ENCODE assay signal across 8 cellular contexts in genomic region chr1:145215831-145216230, GRCh38. TPM values are rescaled to one million over a fixed set of nuclear protein-coding genes. Genes with fewer than 3 reads are reported as not detected.
A peak's percentile ranks its signal among the peaks of the same experiment; 100 is the strongest.
DNase-seq lines count a peak whose midpoint lies in the region; ATAC-seq and TF ChIP-seq lines count a peak whose summit lies in the region.
"Not testable (repeated sequence)": the region's sequence is repeated elsewhere in the genome, so short reads cannot be mapped to it uniquely, and the experiment has no call there.

No MANE protein-coding gene starts in this region.

- H3K4me2 ChIP-seq in neural cell (ENCODE audit: low read length), result not testable (repeated sequence)

- H3K4me3 Mint-ChIP-seq in CD4-positive, CD25-positive, alpha-beta regulatory T cell, result peak overlapping the region in 2 of 4 donors; percentile 83

- H3K36me3 Mint-ChIP-seq in CD4-positive, CD25-positive, alpha-beta regulatory T cell, result not testable (repeated sequence)

- H2AFZ ChIP-seq in neural cell (ENCODE audit: low read depth, low read length), result not testable (repeated sequence)

- DNase-seq in CD4-positive, CD25-positive, alpha-beta regulatory T cell, result peak; percentile 29 to 39 (median 31)
- peak; percentile 0 for DNase-seq in HS-5 (ENCODE audit: low read depth)
- DNase-seq in SHP77 (lab: John Stamatoyannopoulos, UW), result peak; percentile 12 to 45
- peak; percentile 67 for DNase-seq in activated T-cell treated with anti-CD3 and anti-CD28 coated beads, Interleukin-2, amount 50 U/mL, for 1 hour
- DNase-seq in dedifferentiated amniotic fluid mesenchymal stem cell (ENCODE audit: extremely low spot score), result peak; percentile 14
- peak; percentile 57 to 83 (median 73) for DNase-seq in right cardiac atrium
- peak; percentile 22 to 34 for DNase-seq in stimulated activated CD8-positive, alpha-beta memory T cell treated with anti-CD3 and anti-CD28 coated beads, Interleukin-2, amount 100 ng/mL, for 48 hours (ENCODE audit: low read depth in 2 of 2)

- TF ChIP-seq CTCF in neural cell (IDR thresholded peaks at IDR 0.05; ENCODE audit: poor library complexity, severe bottlenecking), result not testable (repeated sequence)

- not testable (repeated sequence) for H3K9me3 Mint-ChIP-seq in CD4-positive, CD25-positive, alpha-beta regulatory T cell

- not testable (repeated sequence) for H4K20me1 ChIP-seq in neural cell (ENCODE audit: insufficient read depth)

- H3K79me2 ChIP-seq in neural cell (replicated peaks; ENCODE audit: insufficient read depth, low read length), result not testable (repeated sequence)

- not testable (repeated sequence) for H3K27me3 ChIP-seq in CD4-positive, CD25-positive, alpha-beta regulatory T cell (ENCODE audit: control insufficient read depth, insufficient read depth, low read length); right cardiac atrium (ENCODE audit: control insufficient read depth, insufficient read depth); neural cell (ENCODE audit: insufficient read depth, low read depth, low read length)

- peak overlapping the region; percentile 65 for H3K27ac ChIP-seq in CD4-positive, CD25-positive, alpha-beta regulatory T cell (ENCODE audit: insufficient read depth, low read length, poor library complexity, severe bottlenecking)
- peak overlapping the region; percentile 52 for H3K27ac ChIP-seq in right cardiac atrium (ENCODE audit: low read length)
- H3K27ac ChIP-seq in neural cell (ENCODE audit: low read length), result not testable (repeated sequence)

- not testable (repeated sequence) for H3K9me2 ChIP-seq in neural cell (ENCODE audit: insufficient read depth, low read length)

- H3K36me3 ChIP-seq in CD4-positive, CD25-positive, alpha-beta regulatory T cell (ENCODE audit: control insufficient read depth, insufficient read depth, low read length); neural cell (ENCODE audit: insufficient read depth, low read length): not testable (repeated sequence)

- not testable (repeated sequence) for H3K4me3 ChIP-seq in CD4-positive, CD25-positive, alpha-beta regulatory T cell (ENCODE audit: low read depth, low read length)
- H3K4me3 ChIP-seq in right cardiac atrium (ENCODE audit: low read length) (peak overlapping the region; percentile 43), neural cell (ENCODE audit: low read length) (peak overlapping the region; percentile 63)

- TF ChIP-seq EP300 in neural cell (conservative IDR thresholded peaks at IDR 0.05; ENCODE audit: poor library complexity, severe bottlenecking), result not testable (repeated sequence)

- H3K4me1 ChIP-seq in CD4-positive, CD25-positive, alpha-beta regulatory T cell (ENCODE audit: control insufficient read depth, insufficient read depth, low read length, poor library complexity, severe bottlenecking); right cardiac atrium (ENCODE audit: control insufficient read depth, insufficient read depth, low read length): not testable (repeated sequence)

- H3K27me3 Mint-ChIP-seq in CD4-positive, CD25-positive, alpha-beta regulatory T cell, result not testable (repeated sequence)

- intact Hi-C loops in right cardiac atrium (cut with DNase I), result not testable (repeated sequence)

- WGBS in right cardiac atrium, result 0% methylated on average over 34 of the region's 36 CpGs

- not testable (repeated sequence) for H3K9me3 ChIP-seq in CD4-positive, CD25-positive, alpha-beta regulatory T cell (ENCODE audit: control insufficient read depth in 2 of 2, low read length in 2 of 2); right cardiac atrium (ENCODE audit: control insufficient read depth, low read length); neural cell (ENCODE audit: low read length)

- not testable (repeated sequence) for H3K4me1 Mint-ChIP-seq in CD4-positive, CD25-positive, alpha-beta regulatory T cell

- not testable (repeated sequence) for TF ChIP-seq RAD21 in neural cell (conservative IDR thresholded peaks at IDR 0.05)

- not testable (repeated sequence) for ATAC-seq in CD4-positive, CD25-positive, alpha-beta regulatory T cell (ENCODE audit: low read depth in 2 of 2); right cardiac atrium

- H3K9ac ChIP-seq in neural cell (ENCODE audit: low read length), result peak overlapping the region; percentile 64

- H3K27ac Mint-ChIP-seq in CD4-positive, CD25-positive, alpha-beta regulatory T cell, result not testable (repeated sequence)

- H3F3A ChIP-seq in neural cell (ENCODE audit: insufficient read depth, low read length, poor library complexity, severe bottlenecking), result not testable (repeated sequence)

RNA-seq across cellular contexts. Expression of gene PPIAL4D, which starts 26.1 kb away (rescaled TPM):
- not detected for total RNA-seq in CD4-positive, CD25-positive, alpha-beta regulatory T cell
- polyA plus RNA-seq in CD4-positive, CD25-positive, alpha-beta regulatory T cell, result not detected
- not detected for total RNA-seq in right cardiac atrium
- polyA plus RNA-seq in right cardiac atrium, result not detected
- polyA plus RNA-seq in neural cell, result not detected in 2 replicates
- not detected in 2 replicates for polyA minus RNA-seq in neural cell

Comparison
In these comparisons a context has a peak if more than half of its experiments do, and no peak if none do; other contexts are left out.
1. DNase-seq: peak in every context shown above with its lines; median percentile 73 in right cardiac atrium; 67 in activated T-cell treated with anti-CD3 and anti-CD28 coated beads, Interleukin-2, amount 50 U/mL, for 1 hour; 31 in CD4-positive, CD25-positive, alpha-beta regulatory T cell; 28 in SHP77; 28 in stimulated activated CD8-positive, alpha-beta memory T cell treated with anti-CD3 and anti-CD28 coated beads, Interleukin-2, amount 100 ng/mL, for 48 hours; 14 in dedifferentiated amniotic fluid mesenchymal stem cell; 0 in HS-5.